ENCODE assay signal across 11 cellular contexts in the genomic region with DNA sequence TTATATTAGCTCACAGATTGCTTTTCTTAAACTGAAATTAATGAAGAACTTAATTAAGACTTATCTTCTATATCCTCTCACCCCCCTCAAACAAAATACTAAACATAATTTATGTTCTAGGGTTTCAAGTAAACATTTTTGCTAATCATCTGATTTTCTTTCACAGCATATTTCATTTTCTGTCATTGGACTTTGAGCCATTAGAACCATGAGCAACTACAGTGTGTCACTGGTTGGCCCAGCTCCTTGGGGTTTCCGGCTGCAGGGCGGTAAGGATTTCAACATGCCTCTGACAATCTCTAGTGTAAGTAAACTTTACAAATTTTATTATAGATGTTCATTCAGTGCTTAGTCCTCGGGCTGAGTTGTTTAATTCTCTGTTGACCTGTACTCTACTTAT. TPM values are rescaled to one million over a fixed set of nuclear protein-coding genes. Genes with fewer than 3 reads are reported as not detected.
A peak's percentile ranks its signal among the peaks of the same experiment; 100 is the strongest.
DNase-seq lines count a peak whose midpoint lies in the region; TF ChIP-seq lines count a peak whose summit lies in the region.
"Had no signal": no experiment of that assay in that cellular context is flagged by ENCODE, and none has a peak within 500 bp of the region (broad histone marks: within the 10 kb centered on the region; RNA-seq: fewer than 3 reads in every experiment).

No MANE protein-coding gene starts in this region.

- TF ChIP-seq CTCF in brain microvascular endothelial cell (IDR thresholded peaks at IDR 0.05; ENCODE audit: low read depth, low read length, missing control alignments) = no peak
- no peak for TF ChIP-seq CTCF in hepatocyte (IDR thresholded peaks at IDR 0.05; ENCODE audit: poor library complexity)
- no peak for TF ChIP-seq CTCF in smooth muscle cell (IDR thresholded peaks at IDR 0.05; ENCODE audit: borderline replicate concordance, insufficient read depth, poor library complexity, severe bottlenecking)
- no peak for TF ChIP-seq CTCF in vagina (IDR thresholded peaks at IDR 0.05)

- H3K9me3 ChIP-seq in HUES48 (ENCODE audit: control insufficient read depth, insufficient read depth, low read length) = no peaks in the 10 kb centered on the region
- no peaks in the 10 kb centered on the region for H3K9me3 ChIP-seq in hepatocyte (ENCODE audit: low read depth)
- H3K9me3 ChIP-seq in smooth muscle cell (replicated peaks; ENCODE audit: low read depth) = no peaks in the 10 kb centered on the region
- H3K9me3 ChIP-seq in vagina = no peaks in the 10 kb centered on the region

- TF ChIP-seq POLR2A in vagina (IDR thresholded peaks at IDR 0.05) = no peak

- H3K9ac ChIP-seq in HUES48 (ENCODE audit: low read depth, low read length) (no peak overlapping the region), smooth muscle cell (ENCODE audit: low read depth) (peak overlapping the region; percentile 91)
- H3K9ac ChIP-seq: KMS-11 had no signal

- H3K27me3 ChIP-seq in HUES48 (ENCODE audit: control insufficient read depth, insufficient read depth, low read length) (peaks cover 4% of the 10 kb centered on the region; the same call in 1 of the 2 replicates), brain microvascular endothelial cell (replicated peaks) (no peaks in the 10 kb centered on the region), hepatocyte (no peaks in the 10 kb centered on the region), smooth muscle cell (ENCODE audit: low read depth) (no peaks in the 10 kb centered on the region), vagina (no peaks in the 10 kb centered on the region)

- H4K20me1 ChIP-seq in hepatocyte (ENCODE audit: insufficient read depth, poor library complexity, severe bottlenecking) = no peaks in the 10 kb centered on the region
- H4K20me1 ChIP-seq in smooth muscle cell (ENCODE audit: low read depth) = peaks cover 70% of the 10 kb centered on the region

- in situ Hi-C loops in brain microvascular endothelial cell (cut with HindIII; ENCODE audit: low pct_ligation_motif_present, low sequenced_read_pairs) = no loop called here

- peaks cover 57% of the 10 kb centered on the region for H3K4me1 ChIP-seq in HUES48 (ENCODE audit: control insufficient read depth, insufficient read depth, low read length)
- H3K4me1 ChIP-seq in hepatocyte (ENCODE audit: insufficient read depth) = peaks cover 41% of the 10 kb centered on the region
- H3K4me1 ChIP-seq in smooth muscle cell (ENCODE audit: low read depth) = peaks cover 64% of the 10 kb centered on the region
- peaks cover 33% of the 10 kb centered on the region for H3K4me1 ChIP-seq in vagina

- H3F3A ChIP-seq in smooth muscle cell (ENCODE audit: low read depth) = peaks cover 4% of the 10 kb centered on the region

- intact Hi-C loops in vagina (cut with DNase I) = loop anchor here (10.0 kb wide), 2 partner anchors 70 to 110 kb away; no protein-coding TSS in a partner anchor

- peaks cover 68% of the 10 kb centered on the region for H3K79me2 ChIP-seq in hepatocyte
- peaks cover 83% of the 10 kb centered on the region for H3K79me2 ChIP-seq in smooth muscle cell (ENCODE audit: low read depth)

- peak overlapping the region; percentile 80 for H3K4me2 ChIP-seq in hepatocyte
- peak overlapping the region; percentile 87 for H3K4me2 ChIP-seq in smooth muscle cell
- H3K4me2 ChIP-seq: KMS-11 had no signal

- no peaks in the 10 kb centered on the region for H3K9me2 ChIP-seq in hepatocyte (replicated peaks; ENCODE audit: insufficient read depth)

- H3K27ac ChIP-seq in HUES48 (ENCODE audit: low read depth, low read length) (no peak overlapping the region), brain microvascular endothelial cell (peak overlapping the region; percentile 94), hepatocyte (peak overlapping the region; percentile 97), smooth muscle cell (ENCODE audit: low read depth) (peak overlapping the region; percentile 77), vagina (no peak overlapping the region)
- H3K27ac ChIP-seq: KMS-11 had no signal

- H3K36me3 ChIP-seq in HUES48 (ENCODE audit: control insufficient read depth, insufficient read depth, low read length) = peaks cover 16% of the 10 kb centered on the region
- H3K36me3 ChIP-seq in brain microvascular endothelial cell (replicated peaks) = peaks cover 31% of the 10 kb centered on the region
- H3K36me3 ChIP-seq in hepatocyte (replicated peaks; ENCODE audit: insufficient read depth, low read depth) = no peaks in the 10 kb centered on the region
- H3K36me3 ChIP-seq in smooth muscle cell (ENCODE audit: low read depth) = peaks cover 9% of the 10 kb centered on the region
- H3K36me3 ChIP-seq in vagina = no peaks in the 10 kb centered on the region

- 44% methylated on average over 3 of the region's 3 CpGs for WGBS in hepatocyte (ENCODE audit: low lambda C conversion rate, missing lambda C conversion rate)
- 32% methylated on average over 3 of the region's 3 CpGs for WGBS in smooth muscle cell (ENCODE audit: low lambda C conversion rate)

- peak; percentile 67 for DNase-seq in brain microvascular endothelial cell
- peak; percentile 70 for DNase-seq in hepatocyte (ENCODE audit: low spot score)
- DNase-seq in smooth muscle cell (lab: John Stamatoyannopoulos, UW; ENCODE audit: unreplicated experiment) = no peak
- no peak for DNase-seq in NCI-H128 (lab: John Stamatoyannopoulos, UW; ENCODE audit: unreplicated experiment)
- no peak for DNase-seq in NCI-H748 treated with DMSO at 0.1 percent for 48 hours (lab: John Stamatoyannopoulos, UW)
- DNase-seq in vagina (ENCODE audit: extremely low spot score in 2 of 2) = no peak
- no peak for DNase-seq in NAMALWA (ENCODE audit: low spot score)
- DNase-seq: activated T-cell treated with anti-CD3 and anti-CD28 coated beads, Interleukin-2, amount 50 U/mL, for 24 hours; SIG-M5 had no signal

- H3K4me3 ChIP-seq in HUES48 (ENCODE audit: low read depth, low read length) = peak overlapping the region; percentile 11; the same call in 1 of the 2 replicates
- no peak overlapping the region for H3K4me3 ChIP-seq in brain microvascular endothelial cell (ENCODE audit: low read depth, low read length)
- no peak overlapping the region for H3K4me3 ChIP-seq in hepatocyte
- H3K4me3 ChIP-seq in smooth muscle cell = peak overlapping the region; percentile 87
- peak overlapping the region in 1 of 2 donors; percentile 7 for H3K4me3 ChIP-seq in vagina

- H2AFZ ChIP-seq in hepatocyte (no peak overlapping the region), smooth muscle cell (ENCODE audit: low read depth) (no peak overlapping the region)

RNA-seq across cellular contexts. Expression of a gene that starts 3.3 kb away (rescaled TPM):
- total RNA-seq in hepatocyte (121 and 122 TPM in 2 replicates), smooth muscle cell (150 and 182 TPM in 2 replicates), vagina (137 TPM)
- polyA plus RNA-seq in hepatocyte (88.7 and 97.1 TPM in 2 replicates), smooth muscle cell (129 and 144 TPM in 2 replicates)

Comparison
In these comparisons a context has a peak if more than half of its experiments do, and no peak if none do; other contexts are left out.
1. H3K27ac ChIP-seq: peak in brain microvascular endothelial cell (single experiment), hepatocyte (single experiment) and smooth muscle cell (single experiment); none in HUES48 (single experiment) and vagina (single experiment).
2. H3K4me3 ChIP-seq: peak in HUES48 (single experiment) and smooth muscle cell (single experiment); none in brain microvascular endothelial cell (single experiment) and hepatocyte (single experiment).
3. DNase-seq: peak in brain microvascular endothelial cell (single experiment) and hepatocyte (single experiment); none in smooth muscle cell (single experiment), NCI-H128 (single experiment), NCI-H748 treated with DMSO at 0.1 percent for 48 hours (single experiment), vagina (0 of 2) and NAMALWA (single experiment).